Comparison of ENCODE assay signal across 1 cellular context in the genomic region with DNA sequence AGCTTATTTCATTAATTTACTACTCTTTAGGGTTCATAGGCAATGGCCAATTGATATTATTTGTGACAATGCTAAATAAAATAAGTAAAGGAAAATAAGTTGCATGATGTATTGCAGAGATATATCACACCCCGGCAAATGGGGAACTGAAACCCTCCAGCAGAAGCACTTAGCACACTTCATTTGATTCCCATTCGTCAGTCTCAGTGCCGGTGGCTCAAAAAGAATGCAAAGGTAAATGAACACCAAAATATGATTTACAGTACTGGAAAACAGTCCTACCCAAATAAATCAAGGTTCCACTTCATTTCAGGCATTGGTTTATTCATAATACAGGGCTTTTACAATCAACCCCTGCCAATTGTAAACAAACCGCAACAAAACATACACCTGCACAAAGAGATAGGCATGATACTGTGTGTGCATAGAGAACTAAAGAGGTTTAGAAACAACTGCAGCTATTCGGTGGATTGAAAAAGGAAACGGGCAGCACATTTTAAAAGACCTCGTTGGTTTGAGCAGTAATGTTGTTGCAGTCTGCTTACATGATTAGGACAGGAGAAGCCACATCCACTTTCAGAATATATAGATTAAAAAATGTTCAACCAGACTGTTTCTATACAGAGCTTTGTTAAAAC.
TF ChIP-seq lines count a peak whose summit lies in the region.

No MANE protein-coding gene starts in this region.

TF ChIP-seq in GM12878, 131 proteins besides CTCF, POLR2A, EP300 and RAD21 (continued from another document and continues in another):
- no peak for TF ChIP-seq CUX1 (IDR thresholded peaks at IDR 0.05; ENCODE audit: insufficient replicate concordance, low read depth, low read length)
- TF ChIP-seq RUNX3 (IDR thresholded peaks at IDR 0.05; ENCODE audit: low read length), result 0 out of 2 replicates have a peak, but pooled peaks have one; percentile 14
- no peak for TF ChIP-seq STAT1 (conservative IDR thresholded peaks at IDR 0.05)
- peak; percentile 97 for TF ChIP-seq SPI1 (IDR thresholded peaks at IDR 0.05; ENCODE audit: borderline replicate concordance, insufficient read depth, low read depth, low read length)
- TF ChIP-seq, protein P1, sequence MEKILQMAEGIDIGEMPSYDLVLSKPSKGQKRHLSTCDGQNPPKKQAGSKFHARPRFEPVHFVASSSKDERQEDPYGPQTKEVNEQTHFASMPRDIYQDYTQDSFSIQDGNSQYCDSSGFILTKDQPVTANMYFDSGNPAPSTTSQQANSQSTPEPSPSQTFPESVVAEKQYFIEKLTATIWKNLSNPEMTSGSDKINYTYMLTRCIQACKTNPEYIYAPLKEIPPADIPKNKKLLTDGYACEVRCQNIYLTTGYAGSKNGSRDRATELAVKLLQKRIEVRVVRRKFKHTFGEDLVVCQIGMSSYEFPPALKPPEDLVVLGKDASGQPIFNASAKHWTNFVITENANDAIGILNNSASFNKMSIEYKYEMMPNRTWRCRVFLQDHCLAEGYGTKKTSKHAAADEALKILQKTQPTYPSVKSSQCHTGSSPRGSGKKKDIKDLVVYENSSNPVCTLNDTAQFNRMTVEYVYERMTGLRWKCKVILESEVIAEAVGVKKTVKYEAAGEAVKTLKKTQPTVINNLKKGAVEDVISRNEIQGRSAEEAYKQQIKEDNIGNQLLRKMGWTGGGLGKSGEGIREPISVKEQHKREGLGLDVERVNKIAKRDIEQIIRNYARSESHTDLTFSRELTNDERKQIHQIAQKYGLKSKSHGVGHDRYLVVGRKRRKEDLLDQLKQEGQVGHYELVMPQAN (conservative IDR thresholded peaks at IDR 0.05), result no peak
- TF ChIP-seq, protein P2, sequence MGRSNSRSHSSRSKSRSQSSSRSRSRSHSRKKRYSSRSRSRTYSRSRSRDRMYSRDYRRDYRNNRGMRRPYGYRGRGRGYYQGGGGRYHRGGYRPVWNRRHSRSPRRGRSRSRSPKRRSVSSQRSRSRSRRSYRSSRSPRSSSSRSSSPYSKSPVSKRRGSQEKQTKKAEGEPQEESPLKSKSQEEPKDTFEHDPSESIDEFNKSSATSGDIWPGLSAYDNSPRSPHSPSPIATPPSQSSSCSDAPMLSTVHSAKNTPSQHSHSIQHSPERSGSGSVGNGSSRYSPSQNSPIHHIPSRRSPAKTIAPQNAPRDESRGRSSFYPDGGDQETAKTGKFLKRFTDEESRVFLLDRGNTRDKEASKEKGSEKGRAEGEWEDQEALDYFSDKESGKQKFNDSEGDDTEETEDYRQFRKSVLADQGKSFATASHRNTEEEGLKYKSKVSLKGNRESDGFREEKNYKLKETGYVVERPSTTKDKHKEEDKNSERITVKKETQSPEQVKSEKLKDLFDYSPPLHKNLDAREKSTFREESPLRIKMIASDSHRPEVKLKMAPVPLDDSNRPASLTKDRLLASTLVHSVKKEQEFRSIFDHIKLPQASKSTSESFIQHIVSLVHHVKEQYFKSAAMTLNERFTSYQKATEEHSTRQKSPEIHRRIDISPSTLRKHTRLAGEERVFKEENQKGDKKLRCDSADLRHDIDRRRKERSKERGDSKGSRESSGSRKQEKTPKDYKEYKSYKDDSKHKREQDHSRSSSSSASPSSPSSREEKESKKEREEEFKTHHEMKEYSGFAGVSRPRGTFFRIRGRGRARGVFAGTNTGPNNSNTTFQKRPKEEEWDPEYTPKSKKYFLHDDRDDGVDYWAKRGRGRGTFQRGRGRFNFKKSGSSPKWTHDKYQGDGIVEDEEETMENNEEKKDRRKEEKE (IDR thresholded peaks at IDR 0.05), result no peak
- no peak for TF ChIP-seq POLR2AphosphoS5 (IDR thresholded peaks at IDR 0.05; ENCODE audit: low read length)
- TF ChIP-seq PRDM15 (CRISPR knock-in tag; IDR thresholded peaks at IDR 0.05), result no peak
- TF ChIP-seq, protein P3, sequence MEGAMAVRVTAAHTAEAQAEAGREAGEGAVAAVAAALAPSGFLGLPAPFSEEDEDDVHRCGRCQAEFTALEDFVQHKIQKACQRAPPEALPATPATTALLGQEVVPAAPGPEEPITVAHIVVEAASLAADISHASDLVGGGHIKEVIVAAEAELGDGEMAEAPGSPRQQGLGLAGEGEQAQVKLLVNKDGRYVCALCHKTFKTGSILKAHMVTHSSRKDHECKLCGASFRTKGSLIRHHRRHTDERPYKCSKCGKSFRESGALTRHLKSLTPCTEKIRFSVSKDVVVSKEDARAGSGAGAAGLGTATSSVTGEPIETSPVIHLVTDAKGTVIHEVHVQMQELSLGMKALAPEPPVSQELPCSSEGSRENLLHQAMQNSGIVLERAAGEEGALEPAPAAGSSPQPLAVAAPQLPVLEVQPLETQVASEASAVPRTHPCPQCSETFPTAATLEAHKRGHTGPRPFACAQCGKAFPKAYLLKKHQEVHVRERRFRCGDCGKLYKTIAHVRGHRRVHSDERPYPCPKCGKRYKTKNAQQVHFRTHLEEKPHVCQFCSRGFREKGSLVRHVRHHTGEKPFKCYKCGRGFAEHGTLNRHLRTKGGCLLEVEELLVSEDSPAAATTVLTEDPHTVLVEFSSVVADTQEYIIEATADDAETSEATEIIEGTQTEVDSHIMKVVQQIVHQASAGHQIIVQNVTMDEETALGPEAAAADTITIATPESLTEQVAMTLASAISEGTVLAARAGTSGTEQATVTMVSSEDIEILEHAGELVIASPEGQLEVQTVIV (IDR thresholded peaks at IDR 0.05; ENCODE audit: borderline replicate concordance, partially characterized antibody), result no peak
- TF ChIP-seq KDM1A (IDR thresholded peaks at IDR 0.05; ENCODE audit: borderline replicate concordance), result no peak
- TF ChIP-seq BRCA1 (IDR thresholded peaks at IDR 0.05; ENCODE audit: low read depth, low read length), result no peak
- no peak for TF ChIP-seq IRF5 (IDR thresholded peaks at IDR 0.05; ENCODE audit: borderline replicate concordance)
- TF ChIP-seq IRF4 (IDR thresholded peaks at IDR 0.05; ENCODE audit: low read depth, low read length), result peak; percentile 89
- no peak for TF ChIP-seq SIN3A (IDR thresholded peaks at IDR 0.05; ENCODE audit: low read depth, low read length)
- TF ChIP-seq YBX1 (IDR thresholded peaks at IDR 0.05), result no peak
- 0 out of 2 replicates have a peak, but pooled peaks have one; percentile 24 for TF ChIP-seq BCL11A (IDR thresholded peaks at IDR 0.05; ENCODE audit: low read depth, low read length)
- TF ChIP-seq PAX5 (IDR thresholded peaks at IDR 0.05; ENCODE audit: borderline replicate concordance, low read depth, low read length), result peak; percentile 83
- TF ChIP-seq ZBTB11 (CRISPR knock-in tag; IDR thresholded peaks at IDR 0.05), result no peak
- no peak for TF ChIP-seq NFYA (IDR thresholded peaks at IDR 0.05; ENCODE audit: borderline replicate concordance, low read depth, low read length)
- no peak for TF ChIP-seq ZNF274 (IDR thresholded peaks at IDR 0.05; ENCODE audit: insufficient read depth, insufficient read length)
- TF ChIP-seq HSF1 (IDR thresholded peaks at IDR 0.05; ENCODE audit: low read depth, low read length), result no peak
- no peak for TF ChIP-seq RFX5 (IDR thresholded peaks at IDR 0.05; ENCODE audit: low read depth, low read length)
- TF ChIP-seq MEF2B (IDR thresholded peaks at IDR 0.05; ENCODE audit: partially characterized antibody, poor library complexity, severe bottlenecking), result peak; percentile 28
- TF ChIP-seq SRF (IDR thresholded peaks at IDR 0.05; ENCODE audit: low read depth in 2 of 2, low read length in 2 of 2), result no peak
